Comparison of ENCODE assay signal across 20 cellular contexts in genomic region chr5:2755371-2755715, GRCh38. TPM values are rescaled to one million over a fixed set of nuclear protein-coding genes. Genes with fewer than 3 reads are reported as not detected.
DNase-seq lines count a peak whose midpoint lies in the region; ATAC-seq and TF ChIP-seq lines count a peak whose summit lies in the region.
"Had no signal": no experiment of that assay in that cellular context is flagged by ENCODE, and none has a peak within 500 bp of the region (broad histone marks: within the 10 kb centered on the region; RNA-seq: fewer than 3 reads in every experiment).

No MANE protein-coding gene starts in this region.

- H3K9me3 Mint-ChIP-seq in activated naive CD4-positive, alpha-beta T cell treated with anti-CD3 and anti-CD28 coated beads, Interleukin-2, amount 50 U/mL, for 24 hours = no peaks in the 10 kb centered on the region
- no peaks in the 10 kb centered on the region for H3K9me3 Mint-ChIP-seq in activated naive CD4-positive, alpha-beta T cell treated with anti-CD3 and anti-CD28 coated beads for 36 hours
- H3K9me3 Mint-ChIP-seq in WTC11 = no peaks in the 10 kb centered on the region
- no peaks in the 10 kb centered on the region for H3K9me3 Mint-ChIP-seq in stimulated activated naive B cell treated with anti-CD40 and anti-IgM and Interleukin-4, amounts not matched to agents 10 μg/mL and 1 μg/mL and 100 μg/mL, for 72 hours

- intact Hi-C loops in activated naive CD4-positive, alpha-beta T cell treated with anti-CD3 and anti-CD28 coated beads for 36 hours (cut with micrococcal nuclease) = no loop called here

- H3K9ac ChIP-seq in iPS-20b (ENCODE audit: low read depth, low read length) = peak overlapping the region; percentile 54; the same call in 1 of the 2 replicates

- H3K27me3 Mint-ChIP-seq in activated naive CD4-positive, alpha-beta T cell treated with anti-CD3 and anti-CD28 coated beads, Interleukin-2, amount 50 U/mL, for 24 hours = peaks cover 41% of the 10 kb centered on the region
- H3K27me3 Mint-ChIP-seq in activated naive CD4-positive, alpha-beta T cell treated with anti-CD3 and anti-CD28 coated beads for 36 hours (ENCODE audit: low read depth) = peaks cover 58% of the 10 kb centered on the region
- H3K27me3 Mint-ChIP-seq in WTC11 (ENCODE audit: low read depth) = peaks cover 76% of the 10 kb centered on the region
- H3K27me3 Mint-ChIP-seq in stimulated activated naive B cell treated with anti-CD40 and anti-IgM and Interleukin-4, amounts not matched to agents 10 μg/mL and 1 μg/mL and 100 μg/mL, for 72 hours = peaks cover 60 to 74% of the 10 kb centered on the region in 2 donors

- no peak overlapping the region for H3K27ac ChIP-seq in iPS-20b (ENCODE audit: low read length)
- H3K27ac ChIP-seq: ovary, Peyer's patch, transverse colon had no signal

- CTCF ChIA-PET in activated naive CD4-positive, alpha-beta T cell treated with anti-CD3 and anti-CD28 coated beads for 36 hours (lab: Charles Lee) = no interaction called here
- CTCF ChIA-PET in WTC11 (lab: Charles Lee) = interaction anchor here (1.7 to 3.0 kb wide), 2 partner anchors 48 to 50 kb away, joined by 5 to 23 read pairs; no protein-coding TSS in a partner anchor

- peaks cover 2% of the 10 kb centered on the region; the same call in 1 of the 2 replicates for H3K9me3 ChIP-seq in iPS-20b (ENCODE audit: insufficient read depth, low read depth, low read length)
- H3K9me3 ChIP-seq: ovary, Peyer's patch, transverse colon had no signal

- no peak for DNase-seq in activated naive CD4-positive, alpha-beta T cell treated with anti-CD3 and anti-CD28 coated beads for 36 hours
- DNase-seq in WTC11 (ENCODE audit: low spot score) = no peak
- no peak for DNase-seq in stimulated activated naive B cell treated with anti-CD40 and anti-IgM and Interleukin-4, amounts not matched to agents 10 μg/mL and 1 μg/mL and 100 μg/mL, for 72 hours
- DNase-seq in NCI-H1694 treated with DMSO at 0.1 percent for 48 hours (lab: John Stamatoyannopoulos, UW) = no peak
- DNase-seq in NCI-H2107 treated with DMSO at 0.1 percent for 48 hours (lab: John Stamatoyannopoulos, UW; ENCODE audit: unreplicated experiment) = no peak
- DNase-seq in left lobe of liver (ENCODE audit: low spot score) = no peak
- DNase-seq: activated CD4-positive, alpha-beta T cell treated with anti-CD3 and anti-CD28 coated beads for 4 hours; DMS153; NCI-H146; NCI-H524 treated with DMSO at 0.1 percent for 48 hours; ovary; Peyer's patch; stimulated activated CD4-positive, alpha-beta T cell treated with anti-CD3 and anti-CD28 coated beads, Interleukin-15, amount 100 ng/mL, for 24 hours; transverse colon had no signal

- H3K4me3 Mint-ChIP-seq in activated naive CD4-positive, alpha-beta T cell treated with anti-CD3 and anti-CD28 coated beads, Interleukin-2, amount 50 U/mL, for 24 hours = peak overlapping the region; percentile 11
- H3K4me3 Mint-ChIP-seq in activated naive CD4-positive, alpha-beta T cell treated with anti-CD3 and anti-CD28 coated beads for 36 hours = no peak overlapping the region
- H3K4me3 Mint-ChIP-seq in WTC11 = peak overlapping the region; percentile 95
- H3K4me3 Mint-ChIP-seq in stimulated activated naive B cell treated with anti-CD40 and anti-IgM and Interleukin-4, amounts not matched to agents 10 μg/mL and 1 μg/mL and 100 μg/mL, for 72 hours = no peak overlapping the region

- peaks cover 12% of the 10 kb centered on the region for H3K4me1 Mint-ChIP-seq in activated naive CD4-positive, alpha-beta T cell treated with anti-CD3 and anti-CD28 coated beads, Interleukin-2, amount 50 U/mL, for 24 hours
- H3K4me1 Mint-ChIP-seq in activated naive CD4-positive, alpha-beta T cell treated with anti-CD3 and anti-CD28 coated beads for 36 hours (ENCODE audit: low read depth) = peaks cover 27% of the 10 kb centered on the region
- peaks cover 52% of the 10 kb centered on the region for H3K4me1 Mint-ChIP-seq in WTC11
- peaks cover 8 to 18% of the 10 kb centered on the region in 2 donors for H3K4me1 Mint-ChIP-seq in stimulated activated naive B cell treated with anti-CD40 and anti-IgM and Interleukin-4, amounts not matched to agents 10 μg/mL and 1 μg/mL and 100 μg/mL, for 72 hours

- peak overlapping the region; percentile 85; the same call in 1 of the 2 replicates for H3K4me3 ChIP-seq in iPS-20b (ENCODE audit: low read length)
- H3K4me3 ChIP-seq: K562, lung, ovary had no signal

- ATAC-seq in WTC11 (no peak), left lobe of liver (no peak)
- ATAC-seq in stimulated activated naive B cell treated with anti-CD40 and anti-IgM and Interleukin-4, amounts not matched to agents 10 μg/mL and 1 μg/mL and 100 μg/mL, for 72 hours (replicated peaks) = no peak
- ATAC-seq: K562 had no signal

- no peak overlapping the region for H3K27ac Mint-ChIP-seq in activated naive CD4-positive, alpha-beta T cell treated with anti-CD3 and anti-CD28 coated beads, Interleukin-2, amount 50 U/mL, for 24 hours
- H3K27ac Mint-ChIP-seq in activated naive CD4-positive, alpha-beta T cell treated with anti-CD3 and anti-CD28 coated beads for 36 hours = no peak overlapping the region
- peak overlapping the region; percentile 27; the same call in 1 of the 2 replicates for H3K27ac Mint-ChIP-seq in WTC11
- peak overlapping the region; percentile 42 for H3K27ac Mint-ChIP-seq in stimulated activated naive B cell treated with anti-CD40 and anti-IgM and Interleukin-4, amounts not matched to agents 10 μg/mL and 1 μg/mL and 100 μg/mL, for 72 hours

- peaks cover 79% of the 10 kb centered on the region for H3K27me3 ChIP-seq in iPS-20b (ENCODE audit: insufficient read depth, low read length)
- H3K27me3 ChIP-seq: ovary had no signal

- TF ChIP-seq CTCF in WTC11 (IDR thresholded peaks at IDR 0.05) = no peak

- no peaks in the 10 kb centered on the region for H3K36me3 Mint-ChIP-seq in activated naive CD4-positive, alpha-beta T cell treated with anti-CD3 and anti-CD28 coated beads, Interleukin-2, amount 50 U/mL, for 24 hours
- H3K36me3 Mint-ChIP-seq in activated naive CD4-positive, alpha-beta T cell treated with anti-CD3 and anti-CD28 coated beads for 36 hours (ENCODE audit: low read depth) = peaks cover 1% of the 10 kb centered on the region
- H3K36me3 Mint-ChIP-seq in WTC11 = peaks cover 2% of the 10 kb centered on the region; the same call in 1 of the 2 replicates
- H3K36me3 Mint-ChIP-seq in stimulated activated naive B cell treated with anti-CD40 and anti-IgM and Interleukin-4, amounts not matched to agents 10 μg/mL and 1 μg/mL and 100 μg/mL, for 72 hours = peaks cover 0 to 8% of the 10 kb centered on the region in 2 donors

- no peaks in the 10 kb centered on the region for H3K36me3 ChIP-seq in iPS-20b (ENCODE audit: insufficient read depth, low read depth, low read length)
- H3K36me3 ChIP-seq: ovary, Peyer's patch, transverse colon had no signal

- POLR2A ChIA-PET in WTC11 (lab: Charles Lee) = no interaction called here

- H3K4me1 ChIP-seq in iPS-20b (ENCODE audit: insufficient read depth, low read length) = peaks cover 23% of the 10 kb centered on the region; the same call in 1 of the 2 replicates

TF ChIP-seq in WTC11, 78 proteins besides CTCF, POLR2A, EP300 and RAD21:
- TF ChIP-seq ATF2 (CRISPR knock-in tag; IDR thresholded peaks at IDR 0.05; ENCODE audit: borderline replicate concordance, low read depth) (no peak), HMGXB4 (CRISPR knock-in tag; IDR thresholded peaks at IDR 0.05) (0 out of 2 replicates have a peak, but pooled peaks have one; percentile 12)

RNA-seq across cellular contexts. Expression of gene IRX2, which starts 3.9 kb away (rescaled TPM):
- not detected for total RNA-seq in activated naive CD4-positive, alpha-beta T cell treated with anti-CD3 and anti-CD28 coated beads for 36 hours
- total RNA-seq in WTC11 (2021) (51.5 to 63.2 TPM (median 52.0 TPM) in 3 replicates), left lobe of liver (not detected)
- total RNA-seq: endothelial cell of umbilical vein; Peyer's patch; T-helper 1 cell treated with Interleukin-12 subunit alpha and Interleukin-12 subunit beta and Interleukin-4 antibody, amounts not matched to agents 30 ng/mL and 1 ng/mL, for 36 hours; transverse colon had no signal

Comparison
In these comparisons a context has a peak if more than half of its experiments do, and no peak if none do; other contexts are left out.
1. H3K4me3 Mint-ChIP-seq: peak in activated naive CD4-positive, alpha-beta T cell treated with anti-CD3 and anti-CD28 coated beads, Interleukin-2, amount 50 U/mL, for 24 hours (single experiment) and WTC11 (single experiment); none in activated naive CD4-positive, alpha-beta T cell treated with anti-CD3 and anti-CD28 coated beads for 36 hours (single experiment) and stimulated activated naive B cell treated with anti-CD40 and anti-IgM and Interleukin-4, amounts not matched to agents 10 μg/mL and 1 μg/mL and 100 μg/mL, for 72 hours (0 of 2).
2. H3K27ac Mint-ChIP-seq: peak in WTC11 (single experiment) and stimulated activated naive B cell treated with anti-CD40 and anti-IgM and Interleukin-4, amounts not matched to agents 10 μg/mL and 1 μg/mL and 100 μg/mL, for 72 hours (single experiment); none in activated naive CD4-positive, alpha-beta T cell treated with anti-CD3 and anti-CD28 coated beads, Interleukin-2, amount 50 U/mL, for 24 hours (single experiment) and activated naive CD4-positive, alpha-beta T cell treated with anti-CD3 and anti-CD28 coated beads for 36 hours (single experiment).
3. RNA of gene IRX2, which starts 3.9 kb away (total RNA-seq): 51.5 to 63.2 TPM in WTC11; not detected in left lobe of liver (single experiment) and not detected in activated naive CD4-positive, alpha-beta T cell treated with anti-CD3 and anti-CD28 coated beads for 36 hours; every median in the first group is over 10 times any median in the second.